ENCODE assay signal across 9 cellular contexts in the genomic region with DNA sequence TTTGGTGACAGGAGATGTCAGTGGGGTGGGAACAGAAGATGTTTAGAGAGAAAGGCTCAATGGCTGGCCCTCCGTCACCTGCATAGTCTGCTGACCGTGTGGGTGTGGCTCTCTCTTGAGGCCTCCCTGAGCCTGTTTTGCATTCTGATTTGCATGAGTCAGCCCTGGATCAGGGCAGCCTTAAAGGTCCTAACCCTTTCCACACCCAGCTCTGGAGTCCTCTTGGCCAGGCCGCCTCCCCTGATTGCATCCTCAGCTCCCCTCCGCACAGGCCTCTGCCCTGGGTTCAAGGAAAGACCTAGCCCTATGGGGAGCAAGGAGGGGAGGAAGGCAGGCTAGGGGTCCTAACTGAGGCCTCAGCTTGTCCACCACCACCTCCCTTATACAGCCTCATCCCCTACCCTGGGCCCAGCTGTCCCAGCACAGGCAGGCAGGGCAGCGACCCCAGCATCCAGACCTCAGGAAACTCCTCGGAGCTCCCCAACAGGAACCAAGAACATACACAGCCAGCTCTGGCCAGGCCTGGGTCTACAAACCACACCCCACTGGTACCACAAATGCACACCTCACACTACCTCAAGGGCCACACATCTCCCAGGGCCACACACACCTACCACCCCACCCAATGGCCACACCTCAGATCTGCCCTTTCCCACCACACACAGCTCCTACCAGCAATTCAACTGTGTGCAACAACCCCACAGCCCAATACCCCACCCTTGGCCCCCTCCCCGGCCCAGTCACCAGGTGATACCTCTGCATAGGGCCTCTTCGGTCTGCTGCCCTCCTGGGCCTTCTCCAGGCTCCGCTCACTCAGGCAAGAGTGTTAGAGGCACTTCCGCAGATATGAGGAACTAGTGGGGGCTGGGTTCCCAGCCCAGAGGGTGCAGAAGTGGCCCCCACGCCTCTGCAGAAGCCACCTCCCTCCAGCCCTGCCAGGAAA. TPM values are rescaled to one million over a fixed set of nuclear protein-coding genes. Genes with fewer than 3 reads are reported as not detected.
DNase-seq lines count a peak whose midpoint lies in the region; ATAC-seq and TF ChIP-seq lines count a peak whose summit lies in the region.
"Had no signal": no experiment of that assay in that cellular context is flagged by ENCODE, and none has a peak within 500 bp of the region (broad histone marks: within the 10 kb centered on the region; RNA-seq: fewer than 3 reads in every experiment).

No MANE protein-coding gene starts in this region.

- no peak overlapping the region for H2AFZ ChIP-seq in OCI-LY3 (ENCODE audit: low read depth, low read length)

- no peaks in the 10 kb centered on the region for H3K36me3 ChIP-seq in CD8-positive, alpha-beta T cell (ENCODE audit: insufficient read depth, low read length)
- H3K36me3 ChIP-seq in OCI-LY3 (replicated peaks; ENCODE audit: low read depth, low read length) (peaks cover 4% of the 10 kb centered on the region), spleen (peaks cover 0 to 18% (median 0%) of the 10 kb centered on the region in 6 donors), ovary (no peaks in the 10 kb centered on the region), tibial artery (no peaks in the 10 kb centered on the region)

- H3K9me3 Mint-ChIP-seq in CD8-positive, alpha-beta T cell: no peaks in the 10 kb centered on the region

- intact Hi-C loops in CD8-positive, alpha-beta T cell (cut with DNase I, micrococcal nuclease): loop anchor here in 1 of 2 experiments (5.0 kb wide), 1 partner anchor 404 kb away; a partner anchor contains a TSS
- intact Hi-C loops in spleen (cut with DNase I; ENCODE audit: low total_unique reads) (no loop called here), ovary (cut with DNase I) (no loop called here), tibial artery (cut with DNase I; ENCODE audit: low total_unique reads) (no loop called here)

- no peak for TF ChIP-seq EP300 in ovary (IDR thresholded peaks at IDR 0.05)

- H3K4me1 ChIP-seq in CD8-positive, alpha-beta T cell (ENCODE audit: insufficient read depth, low read length): peaks cover 68% of the 10 kb centered on the region
- peaks cover 47% of the 10 kb centered on the region for H3K4me1 ChIP-seq in OCI-LY3 (ENCODE audit: low read length)
- H3K4me1 ChIP-seq in spleen: peaks cover 67 to 100% (median 98%) of the 10 kb centered on the region in 6 donors
- no peaks in the 10 kb centered on the region for H3K4me1 ChIP-seq in ovary (ENCODE audit: insufficient read depth)
- peaks cover 0 to 8% (median 0%) of the 10 kb centered on the region in 4 donors for H3K4me1 ChIP-seq in tibial artery

- no peak for DNase-seq in CD8-positive, alpha-beta T cell
- DNase-seq in fibroblast of peridontal ligament (ENCODE audit: extremely low read depth) (peak; percentile 59), spleen (peak; percentile 95), ovary (no peak), HuH-7.5 (ENCODE audit: low spot score) (no peak), tibial artery (no peak)

- no peak overlapping the region for H3K4me3 ChIP-seq in CD8-positive, alpha-beta T cell (ENCODE audit: low read depth, low read length)
- H3K4me3 ChIP-seq in OCI-LY3 (ENCODE audit: low read length) (peak overlapping the region; percentile 74), spleen (peak overlapping the region; percentile 5 to 64 (median 26)), ovary (no peak overlapping the region), tibial artery (peak overlapping the region in 1 of 2 donors; percentile 24)

- peak overlapping the region; percentile 60 for H3K27ac ChIP-seq in CD8-positive, alpha-beta T cell (ENCODE audit: low read depth, low read length)
- H3K27ac ChIP-seq in OCI-LY3 (ENCODE audit: low read length): peak overlapping the region; percentile 29
- H3K27ac ChIP-seq in spleen: peak overlapping the region; percentile 69 to 96 (median 94)
- no peak overlapping the region for H3K27ac ChIP-seq in ovary
- H3K27ac ChIP-seq in tibial artery: peak overlapping the region in 1 of 2 donors; percentile 3

- no peak for TF ChIP-seq CTCF in CD8-positive, alpha-beta T cell (IDR thresholded peaks at IDR 0.05)
- no peak for TF ChIP-seq CTCF in OCI-LY3 (IDR thresholded peaks at IDR 0.05; ENCODE audit: low read depth, low read length)
- TF ChIP-seq CTCF in spleen (IDR thresholded peaks at IDR 0.05 in 8 of 11, conservative IDR thresholded peaks at IDR 0.05 in 3 of 11): no peak
- TF ChIP-seq CTCF in ovary (IDR thresholded peaks at IDR 0.05): no peak
- TF ChIP-seq CTCF in tibial artery (IDR thresholded peaks at IDR 0.05): no peak

- no peaks in the 10 kb centered on the region for H3K27me3 Mint-ChIP-seq in CD8-positive, alpha-beta T cell (ENCODE audit: low read depth)

- ATAC-seq in CD8-positive, alpha-beta T cell: no peak
- peak; percentile 46 for ATAC-seq in GM21515 (IDR thresholded peaks at IDR 0.05; ENCODE audit: unreplicated experiment)

- peaks cover 72% of the 10 kb centered on the region for H3K4me1 Mint-ChIP-seq in CD8-positive, alpha-beta T cell (ENCODE audit: low read depth)

- H3K9me3 ChIP-seq in CD8-positive, alpha-beta T cell (ENCODE audit: low read length): no peaks in the 10 kb centered on the region
- H3K9me3 ChIP-seq in OCI-LY3 (ENCODE audit: insufficient read depth, low read length): no peaks in the 10 kb centered on the region
- H3K9me3 ChIP-seq in spleen: no peaks in the 10 kb centered on the region
- no peaks in the 10 kb centered on the region for H3K9me3 ChIP-seq in ovary
- no peaks in the 10 kb centered on the region for H3K9me3 ChIP-seq in tibial artery

- CTCF ChIA-PET in CD8-positive, alpha-beta T cell (lab: Charles Lee): interaction anchor here (5.9 kb wide), 1 partner anchor 13 kb away, joined by 36 read pairs; no protein-coding TSS in a partner anchor

- H4K20me1 ChIP-seq in OCI-LY3 (ENCODE audit: insufficient read depth, low read length): no peaks in the 10 kb centered on the region

- POLR2A ChIA-PET in CD8-positive, alpha-beta T cell (lab: Charles Lee): interaction anchor here (0.6 to 3.8 kb wide), 4 partner anchors 12 to 115 kb away, joined by 3 to 10 read pairs (median 3); no protein-coding TSS in a partner anchor

- H3K4me2 ChIP-seq in OCI-LY3 (ENCODE audit: low read length): peak overlapping the region; percentile 84

- H3K9ac ChIP-seq in OCI-LY3 (ENCODE audit: low read length): peak overlapping the region; percentile 69

- no peak overlapping the region for H3K4me3 Mint-ChIP-seq in CD8-positive, alpha-beta T cell

- H3K79me2 ChIP-seq in OCI-LY3 (ENCODE audit: low read length): peaks cover 31% of the 10 kb centered on the region

- H3K36me3 Mint-ChIP-seq in CD8-positive, alpha-beta T cell: peaks cover 3% of the 10 kb centered on the region

- TF ChIP-seq POLR2A in spleen (IDR thresholded peaks at IDR 0.05) (peak in 1 of 3 donors; percentile 25), ovary (IDR thresholded peaks at IDR 0.05) (no peak)

- H3K27ac Mint-ChIP-seq in CD8-positive, alpha-beta T cell: peak overlapping the region; percentile 99

- 35 to 61% (median 53%) methylated on average over 10 to 11 of the region's 11 CpGs for WGBS in spleen, 5 donors
- 89 to 92% (median 91%) methylated on average over 11 of the region's 11 CpGs for WGBS in ovary, 3 donors

- H3K27me3 ChIP-seq in CD8-positive, alpha-beta T cell (ENCODE audit: insufficient read depth, low read length): no peaks in the 10 kb centered on the region
- H3K27me3 ChIP-seq in OCI-LY3 (ENCODE audit: low read depth, low read length) (no peaks in the 10 kb centered on the region), spleen (replicated peaks in 1 of 7) (no peaks in the 10 kb centered on the region), ovary (no peaks in the 10 kb centered on the region), tibial artery (no peaks in the 10 kb centered on the region)
- H3K27me3 ChIP-seq: dorsolateral prefrontal cortex had no signal

RNA-seq across cellular contexts. Expression of a gene that starts 13.7 kb away (rescaled TPM):
- total RNA-seq in CD8-positive, alpha-beta T cell: 10 to 100 TPM; 93.5 to 95.2 TPM
- total RNA-seq in spleen (100 to 1,000 TPM; 248 to 365 (median 278) TPM), ovary (100 to 1,000 TPM in 1 of 7 donors, 10 to 100 TPM in 6; 62.1 to 162 (median 81.9) TPM)
- polyA plus RNA-seq in spleen (100 to 1,000 TPM in 2 of 3 donors, 10 to 100 TPM in 1; 76.7 to 176 (median 127) TPM), ovary (10 to 100 TPM; 39.0 to 75.5 TPM)

RNA-seq across cellular contexts. Expression of a gene that starts 55.4 kb away (rescaled TPM):
- 10 to 100 TPM; 22.1 to 25.1 TPM for total RNA-seq in CD8-positive, alpha-beta T cell
- total RNA-seq in spleen: 10 to 100 TPM; 19.7 to 35.1 (median 27.9) TPM
- 10 to 100 TPM; 23.7 to 46.7 (median 31.9) TPM for polyA plus RNA-seq in spleen
- total RNA-seq in ovary: 10 to 100 TPM; 38.7 to 56.1 (median 46.3) TPM
- polyA plus RNA-seq in ovary: 10 to 100 TPM; 36.8 to 41.0 TPM

Comparison
In these comparisons a context has a peak if more than half of its experiments do, and no peak if none do; other contexts are left out.
1. DNase-seq: peak in fibroblast of peridontal ligament (single experiment) and spleen (single experiment); none in CD8-positive, alpha-beta T cell (0 of 7), ovary (0 of 5), HuH-7.5 (single experiment) and tibial artery (0 of 2).
2. H3K27ac ChIP-seq: peak in CD8-positive, alpha-beta T cell (single experiment), OCI-LY3 (single experiment) and spleen (8 of 8); none in ovary (0 of 2).
3. H3K4me3 ChIP-seq: peak in OCI-LY3 (single experiment) and spleen (8 of 8); none in CD8-positive, alpha-beta T cell (single experiment) and ovary (single experiment).